Comparison of ENCODE assay signal across 15 cellular contexts in genomic region chr4:11132478-11132877, GRCh38.
DNase-seq lines count a peak whose midpoint lies in the region; ATAC-seq and TF ChIP-seq lines count a peak whose summit lies in the region.
"Had no signal": no experiment of that assay in that cellular context is flagged by ENCODE, and none has a peak within 500 bp of the region (broad histone marks: within the 10 kb centered on the region; RNA-seq: fewer than 3 reads in every experiment).

No MANE protein-coding gene starts in this region.

- H3K27ac ChIP-seq in Peyer's patch: no peak overlapping the region
- H3K27ac ChIP-seq: BLaER1 treated with 17β-estradiol and CSF1 and Interleukin-3, amounts not matched to agents 10 nM and 100 nM; C4-2B had no signal

- no peaks in the 10 kb centered on the region for H3K36me3 ChIP-seq in mucosa of descending colon (ENCODE audit: low read depth)
- H3K36me3 ChIP-seq in Peyer's patch: no peaks in the 10 kb centered on the region
- H3K36me3 ChIP-seq: BLaER1 treated with 17β-estradiol and CSF1 and Interleukin-3, amounts not matched to agents 10 nM and 100 nM had no signal

- no peak overlapping the region for H3K4me3 Mint-ChIP-seq in activated B cell treated with CpG ODN at 0.5 μM for 24 hours
- H3K4me3 Mint-ChIP-seq in T-helper 17 cell: no peak overlapping the region
- H3K4me3 Mint-ChIP-seq: CD4-positive, alpha-beta T cell; CD8-positive, alpha-beta T cell had no signal

- no peaks in the 10 kb centered on the region for H3K27me3 Mint-ChIP-seq in activated B cell treated with CpG ODN at 0.5 μM for 24 hours
- no peaks in the 10 kb centered on the region for H3K27me3 Mint-ChIP-seq in T-helper 17 cell
- H3K27me3 Mint-ChIP-seq: CD4-positive, alpha-beta T cell had no signal

- H3K27me3 ChIP-seq in Peyer's patch: no peaks in the 10 kb centered on the region
- H3K27me3 ChIP-seq: BLaER1 treated with 17β-estradiol and CSF1 and Interleukin-3, amounts not matched to agents 10 nM and 100 nM had no signal

- H3K27ac Mint-ChIP-seq in activated B cell treated with CpG ODN at 0.5 μM for 24 hours (peak overlapping the region; percentile 8), T-helper 17 cell (no peak overlapping the region)
- H3K27ac Mint-ChIP-seq: CD4-positive, alpha-beta T cell; CD8-positive, alpha-beta T cell had no signal

- H3K4me3 ChIP-seq in mucosa of descending colon (no peak overlapping the region), Peyer's patch (no peak overlapping the region)
- H3K4me3 ChIP-seq: BLaER1 treated with 17β-estradiol and CSF1 and Interleukin-3, amounts not matched to agents 10 nM and 100 nM had no signal

- H3K4me1 Mint-ChIP-seq in activated B cell treated with CpG ODN at 0.5 μM for 24 hours (peaks cover 33% of the 10 kb centered on the region), T-helper 17 cell (no peaks in the 10 kb centered on the region)

- H3K9me3 Mint-ChIP-seq in activated B cell treated with CpG ODN at 0.5 μM for 24 hours: peaks cover 4% of the 10 kb centered on the region
- H3K9me3 Mint-ChIP-seq: CD4-positive, alpha-beta T cell had no signal

- TF ChIP-seq POLR2A in Peyer's patch (IDR thresholded peaks at IDR 0.05): no peak

- TF ChIP-seq CTCF in activated B cell treated with CpG ODN at 0.5 μM for 24 hours (IDR thresholded peaks at IDR 0.05): no peak
- TF ChIP-seq CTCF in mucosa of descending colon (IDR thresholded peaks at IDR 0.05): no peak
- TF ChIP-seq CTCF in Peyer's patch (IDR thresholded peaks at IDR 0.05): no peak

- POLR2A ChIA-PET in activated B cell treated with CpG ODN at 0.5 μM for 24 hours (lab: Charles Lee): no interaction called here

- no peaks in the 10 kb centered on the region for H3K9me3 ChIP-seq in mucosa of descending colon
- H3K9me3 ChIP-seq in Peyer's patch: no peaks in the 10 kb centered on the region
- no peaks in the 10 kb centered on the region for H3K9me3 ChIP-seq in T-helper 17 cell (ENCODE audit: control insufficient read depth, low read length, poor library complexity, severe bottlenecking)
- H3K9me3 ChIP-seq: Caco-2 had no signal

- intact Hi-C loops in activated B cell treated with CpG ODN at 0.5 μM for 24 hours (cut with micrococcal nuclease) (no loop called here), mucosa of descending colon (cut with DNase I, micrococcal nuclease) (no loop called here)

- CTCF ChIA-PET in activated B cell treated with CpG ODN at 0.5 μM for 24 hours (lab: Charles Lee): no interaction called here

- DNase-seq in activated B cell treated with CpG ODN at 0.5 μM for 24 hours: no peak
- DNase-seq in mucosa of descending colon: peak in 2 of 3 donors; percentile 18 to 23
- DNase-seq in Peyer's patch: no peak
- no peak for DNase-seq in NCI-H1694 treated with DMSO at 0.1 percent for 48 hours (lab: John Stamatoyannopoulos, UW)
- no peak for DNase-seq in T-helper 17 cell
- DNase-seq: 8988T; ACHN; Caco-2; Calu3; CD4-positive, alpha-beta T cell; CD8-positive, alpha-beta T cell; DMS79 treated with DMSO at 0.1 percent for 48 hours; GF-D8 had no signal

- no peaks in the 10 kb centered on the region for H3K36me3 Mint-ChIP-seq in activated B cell treated with CpG ODN at 0.5 μM for 24 hours (ENCODE audit: low read depth)
- no peaks in the 10 kb centered on the region for H3K36me3 Mint-ChIP-seq in T-helper 17 cell (ENCODE audit: low read depth)
- H3K36me3 Mint-ChIP-seq: CD8-positive, alpha-beta T cell had no signal

- H3K4me1 ChIP-seq in mucosa of descending colon (ENCODE audit: low read depth): no peaks in the 10 kb centered on the region
- no peaks in the 10 kb centered on the region for H3K4me1 ChIP-seq in Peyer's patch

- ATAC-seq in activated B cell treated with CpG ODN at 0.5 μM for 24 hours (ENCODE audit: low read depth) (no peak), mucosa of descending colon (peak; percentile 87), T-helper 17 cell (no peak)
- ATAC-seq: CD8-positive, alpha-beta T cell had no signal

Comparison
In these comparisons a context has a peak if more than half of its experiments do, and no peak if none do; other contexts are left out.
1. DNase-seq: peak in mucosa of descending colon (2 of 3); none in activated B cell treated with CpG ODN at 0.5 μM for 24 hours (single experiment), Peyer's patch (0 of 3), NCI-H1694 treated with DMSO at 0.1 percent for 48 hours (single experiment) and T-helper 17 cell (0 of 3).